Comparison of ENCODE assay signal across 1 cellular context in the genomic region with DNA sequence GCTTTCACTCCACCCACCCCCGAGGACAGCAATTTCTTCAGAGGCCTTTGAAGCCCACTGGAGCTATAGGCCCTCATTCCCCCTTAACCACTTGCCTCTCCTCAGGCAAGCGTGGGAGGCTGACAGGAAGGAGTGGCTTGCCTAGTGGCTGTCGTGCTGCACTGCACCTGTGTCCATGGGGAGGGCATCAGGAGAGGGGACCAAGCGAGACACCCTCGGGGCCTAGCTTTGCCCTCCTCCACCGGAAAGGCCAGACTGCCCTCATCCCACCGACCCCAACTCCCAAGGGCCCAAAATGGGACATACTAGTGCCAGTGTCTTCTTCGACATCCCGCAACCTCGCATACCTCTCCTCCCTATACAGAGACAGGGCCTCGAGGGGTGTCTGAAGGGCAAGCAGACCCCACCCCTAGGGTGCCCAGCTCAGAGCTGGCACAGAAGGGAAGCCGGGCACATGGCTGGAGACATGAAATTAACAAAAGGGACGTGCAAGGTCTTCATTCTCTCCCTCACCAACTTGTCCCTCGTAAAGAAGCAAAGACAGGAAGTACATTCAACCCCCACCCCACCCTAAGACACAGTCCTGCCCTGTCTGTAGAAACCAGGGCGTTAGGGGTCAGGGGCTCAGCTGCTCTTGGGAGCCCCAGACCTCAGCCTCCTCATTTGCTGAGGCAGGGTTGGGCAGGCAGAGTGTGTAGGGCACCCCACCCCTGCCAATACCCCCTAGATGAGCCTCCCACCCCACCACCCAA.
TF ChIP-seq lines count a peak whose summit lies in the region.

No MANE protein-coding gene starts in this region.

TF ChIP-seq in HepG2, 621 proteins besides CTCF, POLR2A, EP300 and RAD21:
- TF ChIP-seq MZF1 (CRISPR knock-in tag; IDR thresholded peaks at IDR 0.05; ENCODE audit: borderline replicate concordance) (no peak), ATF6 (CRISPR knock-in tag; conservative IDR thresholded peaks at IDR 0.05) (no peak), ZNF343 (CRISPR knock-in tag; IDR thresholded peaks at IDR 0.05) (no peak), MYPOP (CRISPR knock-in tag; IDR thresholded peaks at IDR 0.05) (no peak), ZHX1 (CRISPR knock-in tag; IDR thresholded peaks at IDR 0.05; ENCODE audit: low read depth) (no peak), HNRNPL (IDR thresholded peaks at IDR 0.05; ENCODE audit: low read depth, low read length) (no peak), XBP1 (CRISPR knock-in tag; IDR thresholded peaks at IDR 0.05) (no peak), KMT2B (CRISPR knock-in tag; IDR thresholded peaks at IDR 0.05) (no peak), PAWR (CRISPR knock-in tag; IDR thresholded peaks at IDR 0.05; ENCODE audit: borderline replicate concordance) (no peak), LCORL (IDR thresholded peaks at IDR 0.05) (no peak), LCORL (CRISPR knock-in tag; IDR thresholded peaks at IDR 0.05) (no peak), SNAI1 (CRISPR knock-in tag; IDR thresholded peaks at IDR 0.05; ENCODE audit: borderline replicate concordance) (no peak), SOX13 (IDR thresholded peaks at IDR 0.05) (no peak), SOX13 (CRISPR knock-in tag; conservative IDR thresholded peaks at IDR 0.05 in 1 of 2, IDR thresholded peaks at IDR 0.05 in 1 of 2) (no peak), HNRNPLL (IDR thresholded peaks at IDR 0.05; ENCODE audit: low read depth, low read length, poor library complexity, severe bottlenecking) (no peak), DMAP1 (CRISPR knock-in tag; IDR thresholded peaks at IDR 0.05) (no peak), ZNF34 (CRISPR knock-in tag; IDR thresholded peaks at IDR 0.05; ENCODE audit: borderline replicate concordance) (no peak), KLF16 (CRISPR knock-in tag; IDR thresholded peaks at IDR 0.05) (no peak)
- TF ChIP-seq, protein P1, sequence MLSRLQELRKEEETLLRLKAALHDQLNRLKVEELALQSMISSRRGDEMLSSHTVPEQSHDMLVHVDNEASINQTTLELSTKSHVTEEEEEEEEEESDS (CRISPR knock-in tag; IDR thresholded peaks at IDR 0.05; ENCODE audit: borderline replicate concordance) = no peak
- TF ChIP-seq, protein P2, sequence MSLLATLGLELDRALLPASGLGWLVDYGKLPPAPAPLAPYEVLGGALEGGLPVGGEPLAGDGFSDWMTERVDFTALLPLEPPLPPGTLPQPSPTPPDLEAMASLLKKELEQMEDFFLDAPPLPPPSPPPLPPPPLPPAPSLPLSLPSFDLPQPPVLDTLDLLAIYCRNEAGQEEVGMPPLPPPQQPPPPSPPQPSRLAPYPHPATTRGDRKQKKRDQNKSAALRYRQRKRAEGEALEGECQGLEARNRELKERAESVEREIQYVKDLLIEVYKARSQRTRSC (CRISPR knock-in tag; IDR thresholded peaks at IDR 0.05; ENCODE audit: low read depth) = no peak
TF ChIP-seq in HepG2: peak in this region for 0.
